Comparison of ENCODE assay signal across 8 cellular contexts in genomic region chr11:10298342-10298741, GRCh38. TPM values are rescaled to one million over a fixed set of nuclear protein-coding genes. Genes with fewer than 3 reads are reported as not detected.
A peak's percentile ranks its signal among the peaks of the same experiment; 100 is the strongest.
DNase-seq lines count a peak whose midpoint lies in the region; ATAC-seq lines count a peak whose summit lies in the region.

No MANE protein-coding gene starts in this region.

- in situ Hi-C loops in ACHN (cut with HindIII; ENCODE audit: low pct_ligation_motif_present, low pct_unique_long_range_greater_than_20kb, low sequenced_read_pairs), result no loop called here

- DNase-seq in ACHN (peak; percentile 89), NCI-H2196 (lab: John Stamatoyannopoulos, UW; ENCODE audit: unreplicated experiment) (peak; percentile 68), amniotic epithelial cell (ENCODE audit: low read depth) (peak; percentile 95), NCI-H526 (lab: John Stamatoyannopoulos, UW) (no peak), mucosa of gallbladder (ENCODE audit: low spot score) (no peak)
- peak; percentile 57 for DNase-seq in stimulated activated CD4-positive, alpha-beta T cell treated with anti-CD3 and anti-CD28 coated beads, Interleukin-1b, Interleukin-23, amount 100 ng/mL, for 48 hours

- ATAC-seq in GM18508 (IDR thresholded peaks at IDR 0.05; ENCODE audit: insufficient read depth, unreplicated experiment), result peak; percentile 97
- ATAC-seq in HG02852 (IDR thresholded peaks at IDR 0.05; ENCODE audit: unreplicated experiment), result peak; percentile 91

RNA-seq across cellular contexts. Expression of gene SBF2, which starts 4.3 kb away (rescaled TPM):
- total RNA-seq in mucosa of gallbladder, result 53.1 TPM

RNA-seq across cellular contexts. Expression of gene ADM, which starts 6.5 kb away (rescaled TPM):
- total RNA-seq in mucosa of gallbladder, result 27.2 TPM

Comparison
In these comparisons a context has a peak if more than half of its experiments do, and no peak if none do; other contexts are left out.
1. DNase-seq: peak in ACHN (single experiment), NCI-H2196 (single experiment), amniotic epithelial cell (single experiment) and stimulated activated CD4-positive, alpha-beta T cell treated with anti-CD3 and anti-CD28 coated beads, Interleukin-1b, Interleukin-23, amount 100 ng/mL, for 48 hours (single experiment); none in NCI-H526 (0 of 2) and mucosa of gallbladder (single experiment).